Comparison of ENCODE assay signal across 11 cellular contexts in genomic region chr12:94173660-94174265, GRCh38. TPM values are rescaled to one million over a fixed set of nuclear protein-coding genes. Genes with fewer than 3 reads are reported as not detected.
DNase-seq lines count a peak whose midpoint lies in the region; ATAC-seq and TF ChIP-seq lines count a peak whose summit lies in the region.
"Had no signal": no experiment of that assay in that cellular context is flagged by ENCODE, and none has a peak within 500 bp of the region (broad histone marks: within the 10 kb centered on the region; RNA-seq: fewer than 3 reads in every experiment).

No MANE protein-coding gene starts in this region.

- no peak for TF ChIP-seq EP300 in sigmoid colon (IDR thresholded peaks at IDR 0.05)

- no peak for TF ChIP-seq POLR2A in sigmoid colon (IDR thresholded peaks at IDR 0.05)

- H3K4me1 Mint-ChIP-seq in activated B cell treated with CpG ODN at 0.5 μM for 24 hours = peaks cover 48% of the 10 kb centered on the region

- H3K9me3 ChIP-seq in sigmoid colon = peaks cover 0 to 3% (median 0%) of the 10 kb centered on the region in 4 donors

- peak; percentile 67 for ATAC-seq in GM18909 (IDR thresholded peaks at IDR 0.05; ENCODE audit: poor library complexity, unreplicated experiment)
- ATAC-seq in HG02938 (IDR thresholded peaks at IDR 0.05; ENCODE audit: unreplicated experiment) = peak; percentile 60
- ATAC-seq in activated B cell treated with CpG ODN at 0.5 μM for 24 hours (ENCODE audit: low read depth) = peak; percentile 47
- ATAC-seq: foreskin keratinocyte had no signal

- DNase-seq in activated B cell treated with CpG ODN at 0.5 μM for 24 hours = no peak
- DNase-seq in anterior cingulate cortex (lab: John Stamatoyannopoulos, UW) = no peak
- DNase-seq in DMS114 treated with DMSO at 0.1 percent for 48 hours (lab: John Stamatoyannopoulos, UW; ENCODE audit: unreplicated experiment) = no peak
- DNase-seq in sigmoid colon = no peak
- no peak for DNase-seq in coronary artery (ENCODE audit: low spot score)

- no peak for TF ChIP-seq CTCF in activated B cell treated with CpG ODN at 0.5 μM for 24 hours (IDR thresholded peaks at IDR 0.05)
- no peak for TF ChIP-seq CTCF in sigmoid colon (IDR thresholded peaks at IDR 0.05)
- no peak for TF ChIP-seq CTCF in coronary artery (IDR thresholded peaks at IDR 0.05)

- H3K79me2 ChIP-seq in ACC112 (ENCODE audit: control insufficient read depth, insufficient read depth, low read length, unreplicated experiment) = no peaks in the 10 kb centered on the region

- peak overlapping the region; percentile 65 for H3K4me3 Mint-ChIP-seq in activated B cell treated with CpG ODN at 0.5 μM for 24 hours

- H3K27ac ChIP-seq in ACC112 (ENCODE audit: low read depth, low read length) (peak overlapping the region; percentile 55), sigmoid colon (peak overlapping the region in 1 of 4 donors; percentile 25), coronary artery (no peak overlapping the region)
- H3K27ac ChIP-seq: C4-2B, foreskin keratinocyte, SK-N-MC had no signal

- H3K9me3 Mint-ChIP-seq in activated B cell treated with CpG ODN at 0.5 μM for 24 hours = peaks cover 8% of the 10 kb centered on the region

- POLR2A ChIA-PET in activated B cell treated with CpG ODN at 0.5 μM for 24 hours (lab: Charles Lee) = interaction anchor here (0.8 to 4.3 kb wide), 8 partner anchors 22 to 116 kb away, joined by 3 to 19 read pairs (median 5); no protein-coding TSS in a partner anchor

- no peak overlapping the region for H2AFZ ChIP-seq in ACC112 (ENCODE audit: low read length, unreplicated experiment)

- H3K36me3 ChIP-seq in ACC112 (ENCODE audit: insufficient read depth, low read length) = peaks cover 8% of the 10 kb centered on the region; the same call in 1 of the 2 replicates
- H3K36me3 ChIP-seq in sigmoid colon = no peaks in the 10 kb centered on the region

- H3K27ac Mint-ChIP-seq in activated B cell treated with CpG ODN at 0.5 μM for 24 hours = peak overlapping the region; percentile 77

- CTCF ChIA-PET in activated B cell treated with CpG ODN at 0.5 μM for 24 hours (lab: Charles Lee) = interaction anchor here (1.0 to 1.2 kb wide), 4 partner anchors 25 to 79 kb away, joined by 3 to 4 read pairs (median 4); no protein-coding TSS in a partner anchor

- H3K4me3 ChIP-seq in ACC112 (ENCODE audit: low read depth, low read length) = no peak overlapping the region
- no peak overlapping the region for H3K4me3 ChIP-seq in sigmoid colon
- no peak overlapping the region for H3K4me3 ChIP-seq in coronary artery
- H3K4me3 ChIP-seq: SK-N-MC had no signal

- H3K27me3 ChIP-seq in ACC112 (ENCODE audit: insufficient read depth, low read length) (no peaks in the 10 kb centered on the region; the same call in 1 of the 2 replicates), sigmoid colon (no peaks in the 10 kb centered on the region)

- peaks cover 46% of the 10 kb centered on the region for H3K4me1 ChIP-seq in ACC112 (ENCODE audit: control insufficient read depth, insufficient read depth, low read length, unreplicated experiment)
- H3K4me1 ChIP-seq in sigmoid colon = no peaks in the 10 kb centered on the region
- H3K4me1 ChIP-seq: foreskin keratinocyte had no signal

- H3K27me3 Mint-ChIP-seq in activated B cell treated with CpG ODN at 0.5 μM for 24 hours = no peaks in the 10 kb centered on the region

- WGBS in sigmoid colon, 2 donors = 54 to 85% methylated on average over 7 of the region's 7 CpGs

- intact Hi-C loops in activated B cell treated with CpG ODN at 0.5 μM for 24 hours (cut with micrococcal nuclease) = loop anchor here (1.0 kb wide), 2 partner anchors 23 to 67 kb away; no protein-coding TSS in a partner anchor
- intact Hi-C loops in sigmoid colon (cut with DNase I) = no loop called here

- peaks cover 34% of the 10 kb centered on the region for H3K36me3 Mint-ChIP-seq in activated B cell treated with CpG ODN at 0.5 μM for 24 hours (ENCODE audit: low read depth)

RNA-seq across cellular contexts. Expression of gene PLXNC1, which starts 25.4 kb away (rescaled TPM):
- total RNA-seq in activated B cell treated with CpG ODN at 0.5 μM for 24 hours (27.0 and 30.9 TPM in 2 replicates), sigmoid colon (10 to 100 TPM in 1 of 4 donors, 1 to 10 TPM in 3; 2.0 to 10.2 (median 7.0) TPM)
- polyA plus RNA-seq in sigmoid colon = 1 to 10 TPM; 1.2 to 6.2 (median 4.3) TPM
